In the genomic region with DNA sequence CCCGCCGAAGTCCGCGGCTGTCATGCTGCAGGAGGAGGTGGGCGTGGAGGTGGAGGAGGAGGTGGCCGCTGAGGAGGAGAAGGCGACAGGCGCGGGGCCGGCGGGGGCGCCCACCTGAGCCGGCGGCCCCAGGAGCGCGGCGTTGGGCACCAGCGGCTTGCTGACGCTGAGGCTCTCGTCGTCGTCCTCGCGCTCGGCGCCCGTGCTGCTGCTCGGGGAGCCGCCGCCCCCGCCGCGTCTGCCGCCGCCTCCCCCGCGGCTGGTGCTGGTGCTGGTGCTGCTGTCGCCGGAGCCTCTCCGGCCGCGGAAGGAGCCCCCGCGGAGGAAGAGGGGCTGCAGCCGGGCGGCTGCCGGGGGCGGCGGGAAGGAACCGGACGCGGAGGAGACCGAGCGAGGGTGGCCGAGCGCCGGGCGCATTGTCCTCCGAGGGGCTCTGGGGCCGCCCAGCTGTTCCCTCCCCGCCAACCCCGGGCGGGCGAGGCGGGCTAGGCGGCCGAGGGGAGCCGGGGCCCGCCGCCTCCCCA, we compare ENCODE assay signal across 9 cellular contexts. TPM values are rescaled to one million over a fixed set of nuclear protein-coding genes. Genes with fewer than 3 reads are reported as not detected.
DNase-seq lines count a peak whose midpoint lies in the region; ATAC-seq, FAIRE-seq and TF ChIP-seq lines count a peak whose summit lies in the region.
"Had no signal": no experiment of that assay in that cellular context is flagged by ENCODE, and none has a peak within 500 bp of the region (broad histone marks: within the 10 kb centered on the region; RNA-seq: fewer than 3 reads in every experiment).

No MANE protein-coding gene starts in this region.

- DNase-seq in DMS 273 (lab: John Stamatoyannopoulos, UW; ENCODE audit: unreplicated experiment), result peak; percentile 58
- DNase-seq in DMS 273 treated with DMSO at 0.1 percent for 48 hours (lab: John Stamatoyannopoulos, UW), result no peak
- no peak for DNase-seq in OCI-LY7 (ENCODE audit: low spot score)
- DNase-seq in epithelial cell of esophagus (ENCODE audit: low read depth), result peak; percentile 13
- peak in 3 of 6 donors; percentile 7 to 63 (median 35) for DNase-seq in pancreas
- no peak for DNase-seq in SW 1271 (lab: John Stamatoyannopoulos, UW)
- DNase-seq in NCI-H510A treated with DMSO at 0.1 percent for 48 hours (lab: John Stamatoyannopoulos, UW), result no peak
- DNase-seq in AML-193 (lab: John Stamatoyannopoulos, UW), result no peak

- no peaks in the 10 kb centered on the region for H4K20me1 ChIP-seq in OCI-LY7 (ENCODE audit: insufficient read depth, low read length)

- H3K4me3 ChIP-seq in OCI-LY7 (ENCODE audit: low read depth, low read length, poor library complexity, severe bottlenecking) (peak overlapping the region; percentile 58), epithelial cell of esophagus (ENCODE audit: low read length) (no peak overlapping the region), pancreas (peak overlapping the region; percentile 40 to 84 (median 52))

- no peaks in the 10 kb centered on the region for H3K9me2 ChIP-seq in OCI-LY7 (ENCODE audit: insufficient read depth, low read length)

- H3K27ac ChIP-seq in OCI-LY7 (ENCODE audit: low read depth, low read length, poor library complexity, severe bottlenecking), result no peak overlapping the region
- H3K27ac ChIP-seq in pancreas, result no peak overlapping the region

- 1% methylated on average over 17 to 70 of the region's 70 CpGs for WGBS in pancreas, 2 donors

- peak overlapping the region; percentile 60 for H3K4me2 ChIP-seq in OCI-LY7 (ENCODE audit: low read length)

- intact Hi-C loops in OCI-LY7 (cut with micrococcal nuclease; ENCODE audit: unreplicated experiment), result no loop called here
- intact Hi-C loops in pancreas (cut with DNase I), result no loop called here

- BruUV-seq in OCI-LY7 (replicated peaks; lab: Mats Ljungman, UMichigan), result no TSS peak

- peaks cover 34% of the 10 kb centered on the region for H3K4me1 ChIP-seq in OCI-LY7 (ENCODE audit: insufficient read depth, low read length, poor library complexity, severe bottlenecking)
- H3K4me1 ChIP-seq in pancreas, result no peaks in the 10 kb centered on the region

- peak; percentile 5 to 49 (median 19) for ATAC-seq in pancreas

- H3K27me3 ChIP-seq in pancreas, result peaks cover 0 to 4% (median 0%) of the 10 kb centered on the region in 4 donors

- H2AFZ ChIP-seq in OCI-LY7 (ENCODE audit: low read length), result no peak overlapping the region

- CTCF ChIA-PET in OCI-LY7 (lab: Charles Lee; ENCODE audit: unreplicated experiment), result no interaction called here

- POLR2A ChIA-PET in OCI-LY7 (lab: Charles Lee), result no interaction called here

- H3K36me3 ChIP-seq in OCI-LY7 (ENCODE audit: insufficient read depth, low read length) (no peaks in the 10 kb centered on the region), pancreas (no peaks in the 10 kb centered on the region)

- H3K9me3 ChIP-seq in OCI-LY7 (ENCODE audit: low read length) (no peaks in the 10 kb centered on the region), pancreas (no peaks in the 10 kb centered on the region)

- TF ChIP-seq CTCF in OCI-LY7 (conservative IDR thresholded peaks at IDR 0.05; ENCODE audit: low read length) (no peak), epithelial cell of esophagus (IDR thresholded peaks at IDR 0.05; ENCODE audit: insufficient read depth, low read depth, low read length, missing control alignments) (no peak), pancreas (IDR thresholded peaks at IDR 0.05) (no peak)

- FAIRE-seq in pancreas (lab: Jason Lieb, UNC), result no peak
- FAIRE-seq: A204.1 had no signal

- no peaks in the 10 kb centered on the region for H3K79me2 ChIP-seq in OCI-LY7 (ENCODE audit: insufficient read depth, low read depth, low read length)

RNA-seq across cellular contexts. Expression of gene TMEM121B, which starts 0.4 kb away (rescaled TPM):
- 0.32 and 0.33 TPM in 2 replicates for total RNA-seq in OCI-LY7 (2014; rRNA removed; shearing (Covaris generic))
- total RNA-seq in OCI-LY7 (2022), result 0.09 and 0.15 TPM in 2 replicates
- under 1 TPM; 0.43 to 1.00 (median 0.60) TPM for total RNA-seq in pancreas
- polyA plus RNA-seq in pancreas, result under 1 TPM; 0.23 to 0.73 TPM

RNA-seq across cellular contexts. Expression of gene IL17RA, which starts 36.0 kb away (rescaled TPM):
- 5.5 and 7.8 TPM in 2 replicates for total RNA-seq in OCI-LY7 (2014; rRNA removed; shearing (Covaris generic))
- 10.9 and 12.5 TPM in 2 replicates for total RNA-seq in OCI-LY7 (2022)
- 10 to 100 TPM in 2 of 6 donors, 1 to 10 TPM in 4; 6.8 to 17.0 (median 8.5) TPM for total RNA-seq in pancreas
- polyA plus RNA-seq in pancreas, result 1 to 10 TPM; 3.8 to 4.0 TPM

RNA-seq across cellular contexts. Expression of gene HDHD5, which starts 38.3 kb away (rescaled TPM):
- total RNA-seq in OCI-LY7 (2014; rRNA removed; shearing (Covaris generic)), result 77.3 and 84.6 TPM in 2 replicates
- 60.3 and 77.4 TPM in 2 replicates for total RNA-seq in OCI-LY7 (2022)
- 10 to 100 TPM; 10.5 to 17.1 (median 16.8) TPM for total RNA-seq in pancreas
- polyA plus RNA-seq in pancreas, result 10 to 100 TPM; 22.4 to 43.6 TPM

Comparison
In these comparisons a context has a peak if more than half of its experiments do, and no peak if none do; other contexts are left out.
1. DNase-seq: peak in DMS 273 (single experiment) and epithelial cell of esophagus (single experiment); none in DMS 273 treated with DMSO at 0.1 percent for 48 hours (single experiment), OCI-LY7 (single experiment), SW 1271 (0 of 2), NCI-H510A treated with DMSO at 0.1 percent for 48 hours (single experiment) and AML-193 (0 of 2).